7 cellular contexts compared by ENCODE assay signal in the genomic region with DNA sequence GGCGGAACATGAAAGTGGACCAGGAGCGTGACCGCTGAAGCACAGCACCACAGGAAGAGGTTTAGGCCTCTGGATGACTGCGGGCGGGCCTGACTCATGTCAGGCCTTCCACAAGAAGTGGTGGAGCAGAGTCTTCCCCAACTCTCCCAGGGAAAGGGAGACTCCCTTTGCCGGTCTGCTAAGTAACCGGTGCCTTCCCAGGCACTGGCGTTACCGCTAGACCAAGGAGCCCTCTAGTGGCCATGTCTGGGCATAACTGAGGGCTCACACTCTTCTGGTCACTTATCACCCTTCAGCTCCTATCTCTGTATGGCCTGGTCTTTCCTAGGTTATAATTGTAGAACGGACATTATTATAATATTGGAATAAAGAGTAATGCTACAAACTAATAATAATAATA.
A peak's percentile ranks its signal among the peaks of the same experiment; 100 is the strongest.
DNase-seq lines count a peak whose midpoint lies in the region; ATAC-seq and TF ChIP-seq lines count a peak whose summit lies in the region.

No MANE protein-coding gene starts in this region.

- H3K4me1 ChIP-seq in SK-N-SH (ENCODE audit: control insufficient read depth in 1 of 2, insufficient read depth in 2 of 2, low read depth in 1 of 2, low read length in 1 of 2) = peaks cover 0 to 2% of the 10 kb centered on the region in 2 experiments; a peak in 2 of 4 replicates
- H3K4me1 ChIP-seq in cardiac muscle cell (ENCODE audit: low read depth) = no peaks in the 10 kb centered on the region

- WGBS in SK-N-SH (ENCODE audit: low lambda C conversion rate) = 18% methylated on average over 10 of the region's 10 CpGs

- H3F3A ChIP-seq in SK-N-SH (replicated peaks; ENCODE audit: insufficient read depth) = no peaks in the 10 kb centered on the region

- TF ChIP-seq RAD21 in SK-N-SH (IDR thresholded peaks at IDR 0.05; ENCODE audit: low read length) = peak; percentile 93

- TF ChIP-seq CTCF in SK-N-SH (IDR thresholded peaks at IDR 0.05) (peak; percentile 89), cardiac muscle cell (IDR thresholded peaks at IDR 0.05; ENCODE audit: low read depth, low read length) (peak; percentile 15)

- TF ChIP-seq EP300 in SK-N-SH (IDR thresholded peaks at IDR 0.05; ENCODE audit: borderline replicate concordance in 1 of 2, low read depth in 1 of 2, low read length in 1 of 2) = no peak

- CTCF ChIA-PET in SK-N-SH (lab: Yijun Ruan, JAX) = interaction anchor here (0.5 to 7.2 kb wide), 44 partner anchors 8 to 209 kb away, joined by 3 to 40 read pairs (median 4); no protein-coding TSS in a partner anchor

- H3K9me3 ChIP-seq in SK-N-SH = no peaks in the 10 kb centered on the region
- no peaks in the 10 kb centered on the region for H3K9me3 ChIP-seq in cardiac muscle cell (ENCODE audit: low read depth)

- DNase-seq in EL = peak; percentile 5
- DNase-seq in Jurkat, Clone E6-1 (ENCODE audit: low read depth, low spot score) = peak; percentile 47
- peak; percentile 33 for DNase-seq in SK-N-SH
- DNase-seq in cardiac muscle cell (ENCODE audit: low read depth in 1 of 2, low spot score in 1 of 2) = no peak
- peak in 35 of 49 donors; percentile 3 to 72 (median 27) for DNase-seq in substantia nigra (lab: John Stamatoyannopoulos, UW)
- DNase-seq in effector CD4-positive, alpha-beta T cell = no peak

- no peak overlapping the region for H3K27ac ChIP-seq in SK-N-SH (ENCODE audit: low read depth in 2 of 2, low read length in 1 of 2)
- H3K27ac ChIP-seq in cardiac muscle cell = no peak overlapping the region
- no peak overlapping the region for H3K27ac ChIP-seq in substantia nigra (ENCODE audit: low read depth, low read length, poor library complexity, severe bottlenecking)

- no peaks in the 10 kb centered on the region for H3K27me3 ChIP-seq in SK-N-SH (ENCODE audit: insufficient read depth)
- H3K27me3 ChIP-seq in cardiac muscle cell = no peaks in the 10 kb centered on the region

- peak overlapping the region; percentile 58; the same call in 1 of the 2 replicates for H2AFZ ChIP-seq in SK-N-SH (ENCODE audit: low read depth)

- H4K20me1 ChIP-seq in SK-N-SH (ENCODE audit: insufficient read depth) = no peaks in the 10 kb centered on the region

- H3K4me3 ChIP-seq in Jurkat, Clone E6-1 (ENCODE audit: low read length) = no peak overlapping the region
- H3K4me3 ChIP-seq in SK-N-SH (ENCODE audit: low read depth in 2 of 2, low read length in 1 of 2) = peak overlapping the region in 1 of 2 experiments; percentile 12; a peak in 1 of 4 replicates
- no peak overlapping the region for H3K4me3 ChIP-seq in cardiac muscle cell

- H3K36me3 ChIP-seq in SK-N-SH (replicated peaks in 1 of 2; ENCODE audit: control insufficient read depth in 1 of 2, insufficient read depth in 2 of 2, low read length in 1 of 2) (no peaks in the 10 kb centered on the region), cardiac muscle cell (no peaks in the 10 kb centered on the region)

- no peak for ATAC-seq in GM18502 (IDR thresholded peaks at IDR 0.05; ENCODE audit: poor library complexity, unreplicated experiment)

- POLR2A ChIA-PET in SK-N-SH (lab: Yijun Ruan, JAX) = no interaction called here

- H3K79me2 ChIP-seq in SK-N-SH (ENCODE audit: insufficient read depth) = no peaks in the 10 kb centered on the region

- H3K4me2 ChIP-seq in SK-N-SH = peak overlapping the region; percentile 65; the same call in 1 of the 2 replicates

- no peaks in the 10 kb centered on the region for H3K9me2 ChIP-seq in SK-N-SH

- H3K9ac ChIP-seq in SK-N-SH = no peak overlapping the region

TF ChIP-seq in SK-N-SH, 30 proteins besides CTCF, POLR2A, EP300 and RAD21:
- TF ChIP-seq TEAD4 (IDR thresholded peaks at IDR 0.05; ENCODE audit: borderline replicate concordance, insufficient read depth) (no peak), JUND (IDR thresholded peaks at IDR 0.05) (no peak), TAF1 (IDR thresholded peaks at IDR 0.05; ENCODE audit: borderline replicate concordance, low read depth, low read length) (no peak), SMC3 (IDR thresholded peaks at IDR 0.05; ENCODE audit: low read depth, low read length) (peak; percentile 88)

Comparison
In these comparisons a context has a peak if more than half of its experiments do, and no peak if none do; other contexts are left out.
1. DNase-seq: peak in EL (single experiment), Jurkat, Clone E6-1 (single experiment), SK-N-SH (single experiment) and substantia nigra (35 of 49); none in cardiac muscle cell (0 of 2) and effector CD4-positive, alpha-beta T cell (single experiment).